Comparison of ENCODE assay signal across 18 cellular contexts in the genomic region with DNA sequence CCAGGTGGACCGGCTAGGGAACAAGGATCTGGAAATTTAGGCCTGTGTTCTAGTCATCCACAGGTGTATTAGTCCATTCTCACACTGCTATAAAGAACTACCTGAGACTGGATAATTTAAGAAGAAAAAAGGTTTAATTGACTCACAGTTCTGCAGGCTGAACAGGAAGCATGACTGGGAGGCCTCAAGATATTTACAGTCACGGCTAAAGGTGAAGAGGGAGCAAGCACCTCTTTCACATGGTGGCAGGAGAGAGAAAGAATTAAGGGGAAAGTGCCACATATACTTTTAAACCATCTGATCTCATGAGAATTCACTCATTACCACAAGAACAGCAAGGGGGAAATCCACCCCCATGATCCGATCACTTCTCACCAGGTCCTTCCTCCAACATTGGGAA.
DNase-seq lines count a peak whose midpoint lies in the region; ATAC-seq and TF ChIP-seq lines count a peak whose summit lies in the region.
"Had no signal": no experiment of that assay in that cellular context is flagged by ENCODE, and none has a peak within 500 bp of the region (broad histone marks: within the 10 kb centered on the region; RNA-seq: fewer than 3 reads in every experiment).

No MANE protein-coding gene starts in this region.

- no peaks in the 10 kb centered on the region for H3K27me3 Mint-ChIP-seq in nephron (ENCODE audit: low read depth)
- H3K27me3 Mint-ChIP-seq in naive thymus-derived CD8-positive, alpha-beta T cell = no peaks in the 10 kb centered on the region
- H3K27me3 Mint-ChIP-seq: CD4-positive, CD25-positive, alpha-beta regulatory T cell; IgD-negative memory B cell had no signal

- ATAC-seq in naive thymus-derived CD8-positive, alpha-beta T cell = no peak
- ATAC-seq in GM21390 (IDR thresholded peaks at IDR 0.05; ENCODE audit: unreplicated experiment) = no peak
- no peak for ATAC-seq in Right ventricle myocardium superior (ENCODE audit: poor library complexity)

- H3K9me3 Mint-ChIP-seq in nephron = peaks cover 2% of the 10 kb centered on the region
- peaks cover 0 to 3% (median 0%) of the 10 kb centered on the region in 9 donors for H3K9me3 Mint-ChIP-seq in naive thymus-derived CD8-positive, alpha-beta T cell

- DNase-seq in DMS53 (lab: John Stamatoyannopoulos, UW) = peak; percentile 13
- no peak for DNase-seq in DMS53 treated with DMSO at 0.1 percent for 48 hours (lab: John Stamatoyannopoulos, UW; ENCODE audit: unreplicated experiment)
- no peak for DNase-seq in epithelial cell of prostate (ENCODE audit: low read depth, low spot score)
- no peak for DNase-seq in naive thymus-derived CD8-positive, alpha-beta T cell
- DNase-seq in Right ventricle myocardium superior = no peak
- DNase-seq in EL = no peak
- DNase-seq: Calu3; CD4-positive, CD25-positive, alpha-beta regulatory T cell; DMS 273 treated with DMSO at 0.1 percent for 48 hours; DMS79 treated with DMSO at 0.1 percent for 48 hours; GDM1; GM23248; H7; KG1 had no signal

- H3K27ac ChIP-seq in epithelial cell of prostate = peak overlapping the region; percentile 10
- H3K27ac ChIP-seq: 22Rv1, GM23248 had no signal

- peaks cover 38% of the 10 kb centered on the region for H3K4me1 Mint-ChIP-seq in nephron
- H3K4me1 Mint-ChIP-seq in naive thymus-derived CD8-positive, alpha-beta T cell = no peaks in the 10 kb centered on the region

- no peak overlapping the region for H3K4me3 Mint-ChIP-seq in nephron
- H3K4me3 Mint-ChIP-seq in naive thymus-derived CD8-positive, alpha-beta T cell = no peak overlapping the region
- H3K4me3 Mint-ChIP-seq: CD4-positive, CD25-positive, alpha-beta regulatory T cell had no signal

- TF ChIP-seq CTCF in nephron (IDR thresholded peaks at IDR 0.05; ENCODE audit: unreplicated experiment in 3 of 3) = no peak

- POLR2A ChIA-PET in naive thymus-derived CD8-positive, alpha-beta T cell (lab: Charles Lee) = no interaction called here

- no peaks in the 10 kb centered on the region for H3K36me3 Mint-ChIP-seq in nephron (ENCODE audit: low read depth)
- peaks cover 0 to 7% (median 0%) of the 10 kb centered on the region in 3 donors for H3K36me3 Mint-ChIP-seq in naive thymus-derived CD8-positive, alpha-beta T cell
- H3K36me3 Mint-ChIP-seq: IgD-negative memory B cell had no signal

- peak overlapping the region; percentile 67 to 89 (median 82) for H3K27ac Mint-ChIP-seq in nephron
- no peak overlapping the region for H3K27ac Mint-ChIP-seq in naive thymus-derived CD8-positive, alpha-beta T cell
- H3K27ac Mint-ChIP-seq: CD4-positive, CD25-positive, alpha-beta regulatory T cell; IgD-negative memory B cell had no signal

- intact Hi-C loops in Right ventricle myocardium superior (cut with DNase I) = loop anchor here (1.0 kb wide), 1 partner anchor 17 kb away; no protein-coding TSS in a partner anchor

Comparison
In these comparisons a context has a peak if more than half of its experiments do, and no peak if none do; other contexts are left out.
1. H3K27ac Mint-ChIP-seq: peak in nephron (3 of 3); none in naive thymus-derived CD8-positive, alpha-beta T cell (0 of 10).